ENCODE assay signal across 18 cellular contexts in the genomic region with DNA sequence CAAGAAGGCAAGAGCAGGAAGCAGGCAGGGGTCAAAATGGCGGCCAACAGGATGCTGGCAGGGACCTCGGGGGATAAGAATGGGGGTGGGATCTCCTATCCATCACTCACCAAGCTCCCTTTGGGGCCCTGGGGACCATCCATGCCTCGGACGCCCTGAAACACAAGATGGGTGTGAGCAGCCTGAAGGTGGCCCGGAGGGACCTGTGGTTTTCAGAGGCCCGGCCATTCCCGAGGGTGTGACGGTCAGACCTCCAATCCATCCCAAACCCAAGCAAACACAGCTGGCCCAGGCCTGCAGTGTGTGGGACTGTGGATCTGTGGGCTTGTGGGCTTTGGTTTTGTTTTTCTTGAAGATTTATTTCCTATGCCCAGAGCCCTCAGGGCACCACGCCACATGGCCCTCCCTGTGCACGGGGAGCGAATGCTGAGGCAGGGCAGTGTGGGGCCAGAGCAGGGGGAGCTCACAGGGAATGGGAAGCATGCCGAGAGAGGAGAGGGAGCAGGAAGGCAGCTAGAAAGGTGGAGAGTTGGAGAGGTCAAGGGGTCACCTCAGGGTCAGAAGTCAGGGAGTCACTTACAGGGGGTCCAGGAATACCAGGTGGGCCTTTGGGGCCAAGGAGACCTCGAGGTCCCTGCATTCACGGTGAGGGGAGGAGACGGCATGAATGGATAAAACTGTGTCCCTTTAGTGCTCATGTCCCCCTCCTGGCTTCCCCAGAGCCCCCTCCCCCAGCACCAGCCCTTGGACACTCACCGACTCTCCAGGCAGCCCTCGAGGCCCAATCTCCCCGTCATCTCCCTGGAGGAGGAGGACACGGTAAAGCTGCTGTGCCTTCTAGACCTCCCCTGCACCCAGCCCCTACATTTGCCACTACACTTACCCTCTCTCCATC. TPM values are rescaled to one million over a fixed set of nuclear protein-coding genes. Genes with fewer than 3 reads are reported as not detected.
DNase-seq lines count a peak whose midpoint lies in the region; ATAC-seq, FAIRE-seq and TF ChIP-seq lines count a peak whose summit lies in the region.
"Had no signal": no experiment of that assay in that cellular context is flagged by ENCODE, and none has a peak within 500 bp of the region (broad histone marks: within the 10 kb centered on the region; RNA-seq: fewer than 3 reads in every experiment).

No MANE protein-coding gene starts in this region.

- 26% methylated on average over 19 of the region's 19 CpGs for WGBS in K562 (ENCODE audit: insufficient coverage, low coverage, missing lambda C conversion rate)

- no peaks in the 10 kb centered on the region for H3K36me3 ChIP-seq in K562 (ENCODE audit: control insufficient read depth, insufficient read depth, low read length)
- no peaks in the 10 kb centered on the region for H3K36me3 ChIP-seq in neural progenitor cell
- no peaks in the 10 kb centered on the region for H3K36me3 ChIP-seq in HAP-1 (replicated peaks)

- H3K4me3 ChIP-seq in K562 (no peak overlapping the region), neural progenitor cell (no peak overlapping the region), HAP-1 (no peak overlapping the region)
- H3K4me3 ChIP-seq: A549 had no signal

- no peak overlapping the region for H3K27ac ChIP-seq in K562 (ENCODE audit: extremely low read depth, low read depth, low read length)
- no peak overlapping the region for H3K27ac ChIP-seq in neural progenitor cell
- H3K27ac ChIP-seq: A549 had no signal

- in situ Hi-C loops in K562 (cut with MboI) (no loop called here), HAP-1 (cut with MboI; ENCODE audit: low sequenced_read_pairs) (no loop called here)

- H4K20me1 ChIP-seq in K562 (replicated peaks; ENCODE audit: control insufficient read depth, insufficient read depth, low read length) (no peaks in the 10 kb centered on the region; the same call in 1 of the 2 replicates), neural progenitor cell (ENCODE audit: low read depth) (no peaks in the 10 kb centered on the region)

- CTCF ChIA-PET in K562 (lab: Yijun Ruan, JAX; ENCODE audit: low intra/inter-chr PET ratio): no interaction called here

- no peaks in the 10 kb centered on the region for H3K9me1 ChIP-seq in K562 (ENCODE audit: control insufficient read depth, insufficient read depth, low read length)

- peaks cover 2% of the 10 kb centered on the region for H3K9me3 Mint-ChIP-seq in natural killer cell treated with Interleukin-12 subunit alpha and Interleukin-12 subunit beta and Interleukin-15 and Interleukin-18, amount 100 ng/mL, for 72 hours
- H3K9me3 Mint-ChIP-seq in natural killer cell (peaks cover 1 to 2% of the 10 kb centered on the region in 2 donors), neural progenitor cell (no peaks in the 10 kb centered on the region)

- no peak for TF ChIP-seq RAD21 in K562 (CRISPR knock-in tag; conservative IDR thresholded peaks at IDR 0.05 in 1 of 2, IDR thresholded peaks at IDR 0.05 in 1 of 2)

- H3K4me2 ChIP-seq in K562 (ENCODE audit: insufficient read depth, low read length) (no peak overlapping the region), neural progenitor cell (no peak overlapping the region)
- H3K4me2 ChIP-seq: A549 had no signal

- no peak overlapping the region for H3K4me3 Mint-ChIP-seq in natural killer cell treated with Interleukin-12 subunit alpha and Interleukin-12 subunit beta and Interleukin-15 and Interleukin-18, amount 100 ng/mL, for 72 hours
- no peak overlapping the region for H3K4me3 Mint-ChIP-seq in natural killer cell
- no peak overlapping the region for H3K4me3 Mint-ChIP-seq in neural progenitor cell
- H3K4me3 Mint-ChIP-seq: CD4-positive, alpha-beta memory T cell; IgD-negative memory B cell had no signal

- no peak overlapping the region for H3K27ac Mint-ChIP-seq in natural killer cell treated with Interleukin-12 subunit alpha and Interleukin-12 subunit beta and Interleukin-15 and Interleukin-18, amount 100 ng/mL, for 72 hours
- H3K27ac Mint-ChIP-seq in natural killer cell (no peak overlapping the region), neural progenitor cell (peak overlapping the region; percentile 90)
- H3K27ac Mint-ChIP-seq: IgD-negative memory B cell had no signal

- POLR2A ChIA-PET in K562 (lab: Yijun Ruan, JAX): no interaction called here

- no TSS peak for BruUV-seq in K562 (replicated peaks; lab: Mats Ljungman, UMichigan)

- intact Hi-C loops in natural killer cell (cut with micrococcal nuclease): no loop called here
- intact Hi-C loops in K562 (cut with micrococcal nuclease): no loop called here

- DNase-seq in natural killer cell treated with Interleukin-12 subunit alpha and Interleukin-12 subunit beta and Interleukin-15 and Interleukin-18, amount 100 ng/mL, for 72 hours (ENCODE audit: low spot score): peak; percentile 34
- DNase-seq in natural killer cell (no peak), K562 (ENCODE audit: extremely low read depth in 1 of 4, low spot score in 3 of 4) (no peak), neural progenitor cell (ENCODE audit: low spot score) (no peak), occipital lobe (lab: John Stamatoyannopoulos, UW) (no peak), RCC 7860 (ENCODE audit: low spot score) (no peak), HAP-1 (ENCODE audit: low spot score in 2 of 2) (no peak), NCI-H2171 (lab: John Stamatoyannopoulos, UW) (no peak)
- DNase-seq: Calu3; CD4-positive, alpha-beta memory T cell; DMS53; H7; NCI-H1417; NCI-H187 treated with DMSO at 0.1 percent for 48 hours; NCI-H526 treated with DMSO at 0.1 percent for 48 hours; RPMI8226 had no signal

- TF ChIP-seq POLR2A in K562 (conservative IDR thresholded peaks at IDR 0.05): no peak

- no peaks in the 10 kb centered on the region for H3F3A ChIP-seq in neural progenitor cell (ENCODE audit: low read depth)

- H3K27me3 Mint-ChIP-seq in natural killer cell treated with Interleukin-12 subunit alpha and Interleukin-12 subunit beta and Interleukin-15 and Interleukin-18, amount 100 ng/mL, for 72 hours: peaks cover 7 to 10% of the 10 kb centered on the region in 2 donors
- H3K27me3 Mint-ChIP-seq in natural killer cell (ENCODE audit: low read depth in 2 of 2) (peaks cover 7 to 16% of the 10 kb centered on the region in 2 donors), neural progenitor cell (ENCODE audit: insufficient read depth, low read depth) (peaks cover 11% of the 10 kb centered on the region)

- H3K9me3 ChIP-seq in K562 (replicated peaks; ENCODE audit: control insufficient read depth, insufficient read depth, low read depth, low read length) (peaks cover under 1% of the 10 kb centered on the region), neural progenitor cell (ENCODE audit: low read depth) (no peaks in the 10 kb centered on the region), HAP-1 (no peaks in the 10 kb centered on the region)
- H3K9me3 ChIP-seq: A549 had no signal

- TF ChIP-seq CTCF in natural killer cell (IDR thresholded peaks at IDR 0.05): no peak
- TF ChIP-seq CTCF in K562 (IDR thresholded peaks at IDR 0.05 in 2 of 3, conservative IDR thresholded peaks at IDR 0.05 in 1 of 3; ENCODE audit: insufficient read depth in 2 of 3, low read depth in 1 of 3, low read length in 3 of 3): no peak
- no peak for TF ChIP-seq CTCF in neural progenitor cell (IDR thresholded peaks at IDR 0.05)

- peaks cover 3% of the 10 kb centered on the region in 2 donors for H3K4me1 Mint-ChIP-seq in natural killer cell treated with Interleukin-12 subunit alpha and Interleukin-12 subunit beta and Interleukin-15 and Interleukin-18, amount 100 ng/mL, for 72 hours (ENCODE audit: low read depth in 2 of 2)
- H3K4me1 Mint-ChIP-seq in natural killer cell (peaks cover 3 to 4% of the 10 kb centered on the region in 2 donors), neural progenitor cell (no peaks in the 10 kb centered on the region)

- FAIRE-seq in K562 (lab: Jason Lieb, UNC) (no peak), RCC 7860 (lab: Jason Lieb, UNC) (no peak)
- FAIRE-seq: A549 had no signal

- H3K79me2 ChIP-seq in K562 (ENCODE audit: control insufficient read depth, insufficient read depth, low read length) (no peaks in the 10 kb centered on the region), neural progenitor cell (ENCODE audit: low read depth) (no peaks in the 10 kb centered on the region)

- ATAC-seq in natural killer cell treated with Interleukin-12 subunit alpha and Interleukin-12 subunit beta and Interleukin-15 and Interleukin-18, amount 100 ng/mL, for 72 hours: no peak
- ATAC-seq in natural killer cell (no peak), K562 (no peak)
- ATAC-seq: A549 had no signal

- TF ChIP-seq EP300 in K562 (IDR thresholded peaks at IDR 0.05; ENCODE audit: low read length): no peak

- H3K9ac ChIP-seq in K562 (ENCODE audit: insufficient read depth in 1 of 2, low read depth in 2 of 2, low read length in 2 of 2) (no peak overlapping the region), neural progenitor cell (no peak overlapping the region)

- H3K36me3 Mint-ChIP-seq in natural killer cell treated with Interleukin-12 subunit alpha and Interleukin-12 subunit beta and Interleukin-15 and Interleukin-18, amount 100 ng/mL, for 72 hours: peaks cover 4% of the 10 kb centered on the region
- H3K36me3 Mint-ChIP-seq in natural killer cell (peaks cover 3% of the 10 kb centered on the region), neural progenitor cell (no peaks in the 10 kb centered on the region)

- H2AFZ ChIP-seq in K562 (ENCODE audit: low read depth, low read length) (peak overlapping the region; percentile 26; the same call in 1 of the 2 replicates), neural progenitor cell (replicated peaks) (no peak overlapping the region)

- H3K27me3 ChIP-seq in K562 (ENCODE audit: control insufficient read depth in 2 of 2, insufficient read depth in 2 of 2, low read length in 2 of 2) (peaks cover 3 to 18% of the 10 kb centered on the region in 2 experiments; a peak in 4 of 5 replicates), neural progenitor cell (no peaks in the 10 kb centered on the region), HAP-1 (ENCODE audit: low read depth) (no peaks in the 10 kb centered on the region)

- H3K4me1 ChIP-seq in K562 (replicated peaks in 1 of 2; ENCODE audit: control insufficient read depth in 2 of 2, insufficient read depth in 2 of 2, low read length in 2 of 2) (no peaks in the 10 kb centered on the region), neural progenitor cell (no peaks in the 10 kb centered on the region), HAP-1 (no peaks in the 10 kb centered on the region)
- H3K4me1 ChIP-seq: A549 had no signal

RNA-seq across cellular contexts. Expression of a gene that starts 14.5 kb away (rescaled TPM):
- 1 to 10 TPM; 1.1 to 1.3 TPM for total RNA-seq in natural killer cell treated with Interleukin-12 subunit alpha and Interleukin-12 subunit beta and Interleukin-15 and Interleukin-18, amount 100 ng/mL, for 72 hours
- total RNA-seq in natural killer cell (1 to 10 TPM in 1 of 3 donors, under 1 TPM in 2; 0.93 to 2.0 (median 0.94) TPM), K562 (2014; rRNA removed) (0.05 and 0.37 TPM in 2 replicates), K562 (2014; rRNA removed; fragmentation: Illumina TruSeq; extraction: Trizol) (0.04 TPM in 1 of 2 replicates, not detected in the other), K562 (2015; rRNA removed; fragmentation: Illumina TruSeq; extraction: Trizol) (0.15 and 0.22 TPM in 2 replicates), K562 (2021) (0.16 and 0.35 TPM in 2 replicates), neural progenitor cell (ENCODE audit: low replicate concordance) (0.49 and 0.99 TPM in 2 replicates), occipital lobe (0.94 TPM)
- total RNA-seq in K562 (2011; cell fraction: chromatin; rRNA removed; ENCODE audit: low replicate concordance): 0.30 and 2.2 TPM in 2 replicates
- total RNA-seq in K562 (2011; cell fraction: nucleolus; rRNA removed): 0.83 and 1.1 TPM in 2 replicates
- 0.92 and 0.95 TPM in 2 replicates for total RNA-seq in K562 (2011; cell fraction: nucleoplasm; rRNA removed)
- polyA plus RNA-seq in K562 (2011; rRNA removed) (0.13 and 0.61 TPM in 2 replicates), K562 (2014; fragmentation: Illumina TruSeq; extraction: Trizol) (0.06 and 0.11 TPM in 2 replicates), K562 (2014; fragmentation: Nextera tagmentation; extraction: Ambion mirVana) (under 1 TPM in 1 of 2 experiments, not detected in 1; 0.04 TPM), K562 (2014; rRNA removed) (0.19 and 0.32 TPM in 2 replicates)
- 0.13 and 0.15 TPM in 2 replicates for polyA plus RNA-seq in K562 (2011; cell fraction: cytosol; rRNA removed)
- 2.1 and 3.4 TPM in 2 replicates for polyA plus RNA-seq in K562 (2011; cell fraction: nucleus; rRNA removed)
- polyA plus RNA-seq in K562 (2012): 0.26 and 1.00 TPM in 2 replicates
- polyA minus RNA-seq in K562 (2011; rRNA and poly(A)+ RNA removed): not detected in 2 replicates
- not detected in 2 replicates for polyA minus RNA-seq in K562 (2011; cell fraction: cytosol; rRNA and poly(A)+ RNA removed)
- polyA minus RNA-seq in K562 (2011; cell fraction: nucleus; rRNA and poly(A)+ RNA removed): 0.27 and 0.89 TPM in 2 replicates
- polyA plus RNA-seq: IgD-negative memory B cell had no signal

RNA-seq across cellular contexts. Expression of a gene that starts 22.7 kb away (rescaled TPM):
- total RNA-seq in natural killer cell treated with Interleukin-12 subunit alpha and Interleukin-12 subunit beta and Interleukin-15 and Interleukin-18, amount 100 ng/mL, for 72 hours: 10 to 100 TPM; 43.9 to 50.4 TPM
- 10 to 100 TPM; 72.3 to 96.4 (median 73.9) TPM for total RNA-seq in natural killer cell
- total RNA-seq in K562 (2011; cell fraction: chromatin; rRNA removed; ENCODE audit: low replicate concordance): 106 and 228 TPM in 2 replicates
- total RNA-seq in K562 (2011; cell fraction: nucleolus; rRNA removed): 118 and 121 TPM in 2 replicates
- total RNA-seq in K562 (2011; cell fraction: nucleoplasm; rRNA removed): 116 TPM in 2 replicates
- 18.4 and 18.9 TPM in 2 replicates for total RNA-seq in K562 (2014; rRNA removed)
- total RNA-seq in K562 (2014; rRNA removed; fragmentation: Illumina TruSeq; extraction: Trizol): 8.5 and 9.7 TPM in 2 replicates
- 13.2 and 14.6 TPM in 2 replicates for total RNA-seq in K562 (2015; rRNA removed; fragmentation: Illumina TruSeq; extraction: Trizol)
- 30.3 and 33.9 TPM in 2 replicates for total RNA-seq in K562 (2021)
- 32.6 and 57.5 TPM in 2 replicates for polyA plus RNA-seq in K562 (2011; rRNA removed)
- polyA plus RNA-seq in K562 (2011; cell fraction: cytosol; rRNA removed): 26.3 and 30.2 TPM in 2 replicates
- 207 and 268 TPM in 2 replicates for polyA plus RNA-seq in K562 (2011; cell fraction: nucleus; rRNA removed)
- 32.0 and 41.3 TPM in 2 replicates for polyA plus RNA-seq in K562 (2012)
- 28.4 and 29.9 TPM in 2 replicates for polyA plus RNA-seq in K562 (2014; fragmentation: Illumina TruSeq; extraction: Trizol)
- polyA plus RNA-seq in K562 (2014; fragmentation: Nextera tagmentation; extraction: Ambion mirVana): 1 to 10 TPM in 1 of 2 experiments, under 1 TPM in 1; 0.76 to 2.1 TPM
- 25.8 and 35.5 TPM in 2 replicates for polyA plus RNA-seq in K562 (2014; rRNA removed)
- polyA minus RNA-seq in K562 (2011; rRNA and poly(A)+ RNA removed): 26.8 and 31.2 TPM in 2 replicates
- polyA minus RNA-seq in K562 (2011; cell fraction: cytosol; rRNA and poly(A)+ RNA removed): 16.5 and 20.0 TPM in 2 replicates
- polyA minus RNA-seq in K562 (2011; cell fraction: nucleus; rRNA and poly(A)+ RNA removed): 24.8 and 43.4 TPM in 2 replicates
- 10.2 and 21.7 TPM in 2 replicates for total RNA-seq in neural progenitor cell (ENCODE audit: low replicate concordance)
- total RNA-seq in occipital lobe: 22.6 TPM

RNA-seq across cellular contexts. Expression of a gene that starts 22.9 kb away (rescaled TPM):
- 100 to 1,000 TPM in 1 of 2 donors, 10 to 100 TPM in 1; 91.5 to 102 TPM for total RNA-seq in natural killer cell treated with Interleukin-12 subunit alpha and Interleukin-12 subunit beta and Interleukin-15 and Interleukin-18, amount 100 ng/mL, for 72 hours
- total RNA-seq in natural killer cell (10 to 100 TPM; 38.9 to 45.7 (median 45.6) TPM), K562 (2014; rRNA removed) (154 and 161 TPM in 2 replicates), K562 (2014; rRNA removed; fragmentation: Illumina TruSeq; extraction: Trizol) (112 and 117 TPM in 2 replicates), K562 (2015; rRNA removed; fragmentation: Illumina TruSeq; extraction: Trizol) (121 and 122 TPM in 2 replicates), K562 (2021) (133 and 159 TPM in 2 replicates), neural progenitor cell (ENCODE audit: low replicate concordance) (40.8 and 59.2 TPM in 2 replicates), occipital lobe (34.8 TPM)
- 181 and 256 TPM in 2 replicates for total RNA-seq in K562 (2011; cell fraction: chromatin; rRNA removed; ENCODE audit: low replicate concordance)
- 225 and 235 TPM in 2 replicates for total RNA-seq in K562 (2011; cell fraction: nucleolus; rRNA removed)
- 285 and 295 TPM in 2 replicates for total RNA-seq in K562 (2011; cell fraction: nucleoplasm; rRNA removed)
- polyA plus RNA-seq in K562 (2011; rRNA removed) (112 and 116 TPM in 2 replicates), K562 (2014; fragmentation: Illumina TruSeq; extraction: Trizol) (169 and 222 TPM in 2 replicates), K562 (2014; fragmentation: Nextera tagmentation; extraction: Ambion mirVana) (10 to 100 TPM; 21.7 to 23.5 TPM), K562 (2014; rRNA removed) (150 and 169 TPM in 2 replicates)
- polyA plus RNA-seq in K562 (2011; cell fraction: cytosol; rRNA removed): 129 and 140 TPM in 2 replicates
- 120 and 135 TPM in 2 replicates for polyA plus RNA-seq in K562 (2011; cell fraction: nucleus; rRNA removed)
- 150 and 152 TPM in 2 replicates for polyA plus RNA-seq in K562 (2012)
- polyA minus RNA-seq in K562 (2011; rRNA and poly(A)+ RNA removed): 85.9 and 92.0 TPM in 2 replicates
- 44.7 and 50.8 TPM in 2 replicates for polyA minus RNA-seq in K562 (2011; cell fraction: cytosol; rRNA and poly(A)+ RNA removed)
- polyA minus RNA-seq in K562 (2011; cell fraction: nucleus; rRNA and poly(A)+ RNA removed): 42.8 and 74.4 TPM in 2 replicates

RNA-seq across cellular contexts. Expression of a gene that starts 26.7 kb away (rescaled TPM):
- 1 to 10 TPM; 3.3 to 6.2 TPM for total RNA-seq in natural killer cell treated with Interleukin-12 subunit alpha and Interleukin-12 subunit beta and Interleukin-15 and Interleukin-18, amount 100 ng/mL, for 72 hours
- total RNA-seq in natural killer cell (1 to 10 TPM; 5.4 to 7.7 (median 6.8) TPM), K562 (2014; rRNA removed) (32.5 and 38.9 TPM in 2 replicates), K562 (2014; rRNA removed; fragmentation: Illumina TruSeq; extraction: Trizol) (12.4 and 14.2 TPM in 2 replicates), K562 (2015; rRNA removed; fragmentation: Illumina TruSeq; extraction: Trizol) (8.1 and 10.0 TPM in 2 replicates), K562 (2021) (20.5 and 22.0 TPM in 2 replicates), neural progenitor cell (ENCODE audit: low replicate concordance) (4.8 and 9.5 TPM in 2 replicates), occipital lobe (4.5 TPM)
- 8.8 and 25.7 TPM in 2 replicates for total RNA-seq in K562 (2011; cell fraction: chromatin; rRNA removed; ENCODE audit: low replicate concordance)
- 26.0 and 28.7 TPM in 2 replicates for total RNA-seq in K562 (2011; cell fraction: nucleolus; rRNA removed)
- 17.3 and 18.1 TPM in 2 replicates for total RNA-seq in K562 (2011; cell fraction: nucleoplasm; rRNA removed)
- polyA plus RNA-seq in K562 (2011; rRNA removed) (15.6 and 30.3 TPM in 2 replicates), K562 (2014; fragmentation: Illumina TruSeq; extraction: Trizol) (10.3 and 13.6 TPM in 2 replicates), K562 (2014; fragmentation: Nextera tagmentation; extraction: Ambion mirVana) (1 to 10 TPM; 3.7 to 4.7 TPM), K562 (2014; rRNA removed) (35.2 and 37.3 TPM in 2 replicates)
- 20.6 and 74.0 TPM in 2 replicates for polyA plus RNA-seq in K562 (2011; cell fraction: cytosol; rRNA removed)
- polyA plus RNA-seq in K562 (2011; cell fraction: nucleus; rRNA removed): 30.2 and 58.4 TPM in 2 replicates
- 19.8 and 22.7 TPM in 2 replicates for polyA plus RNA-seq in K562 (2012)
- polyA minus RNA-seq in K562 (2011; rRNA and poly(A)+ RNA removed): 6.8 and 15.1 TPM in 2 replicates
- 1.5 and 8.9 TPM in 2 replicates for polyA minus RNA-seq in K562 (2011; cell fraction: cytosol; rRNA and poly(A)+ RNA removed)
- polyA minus RNA-seq in K562 (2011; cell fraction: nucleus; rRNA and poly(A)+ RNA removed): 7.9 and 9.8 TPM in 2 replicates

RNA-seq across cellular contexts. Expression of a gene that starts 30.5 kb away (rescaled TPM):
- 10 to 100 TPM; 31.1 to 35.5 TPM for total RNA-seq in natural killer cell treated with Interleukin-12 subunit alpha and Interleukin-12 subunit beta and Interleukin-15 and Interleukin-18, amount 100 ng/mL, for 72 hours
- total RNA-seq in natural killer cell (10 to 100 TPM; 34.5 to 40.3 (median 36.5) TPM), K562 (2014; rRNA removed) (40.2 and 50.0 TPM in 2 replicates), K562 (2014; rRNA removed; fragmentation: Illumina TruSeq; extraction: Trizol) (24.6 and 27.5 TPM in 2 replicates), K562 (2015; rRNA removed; fragmentation: Illumina TruSeq; extraction: Trizol) (32.8 and 36.9 TPM in 2 replicates), K562 (2021) (45.2 and 52.0 TPM in 2 replicates), neural progenitor cell (ENCODE audit: low replicate concordance) (12.1 and 20.2 TPM in 2 replicates), occipital lobe (20.6 TPM)
- 19.1 and 48.9 TPM in 2 replicates for total RNA-seq in K562 (2011; cell fraction: chromatin; rRNA removed; ENCODE audit: low replicate concordance)
- total RNA-seq in K562 (2011; cell fraction: nucleolus; rRNA removed): 35.5 and 38.2 TPM in 2 replicates
- total RNA-seq in K562 (2011; cell fraction: nucleoplasm; rRNA removed): 24.5 and 29.3 TPM in 2 replicates
- polyA plus RNA-seq in K562 (2011; rRNA removed) (28.7 and 32.3 TPM in 2 replicates), K562 (2014; fragmentation: Illumina TruSeq; extraction: Trizol) (44.2 and 45.4 TPM in 2 replicates), K562 (2014; fragmentation: Nextera tagmentation; extraction: Ambion mirVana) (1 to 10 TPM; 4.2 to 4.8 TPM), K562 (2014; rRNA removed) (54.4 and 59.1 TPM in 2 replicates)
- 32.0 and 49.7 TPM in 2 replicates for polyA plus RNA-seq in K562 (2011; cell fraction: cytosol; rRNA removed)
- polyA plus RNA-seq in K562 (2011; cell fraction: nucleus; rRNA removed): 71.2 and 99.4 TPM in 2 replicates
- polyA plus RNA-seq in K562 (2012): 53.8 and 61.3 TPM in 2 replicates
- 9.4 and 21.5 TPM in 2 replicates for polyA minus RNA-seq in K562 (2011; rRNA and poly(A)+ RNA removed)
- 13.9 and 17.4 TPM in 2 replicates for polyA minus RNA-seq in K562 (2011; cell fraction: cytosol; rRNA and poly(A)+ RNA removed)
- polyA minus RNA-seq in K562 (2011; cell fraction: nucleus; rRNA and poly(A)+ RNA removed): 5.3 and 8.9 TPM in 2 replicates
